In the genomic region with DNA sequence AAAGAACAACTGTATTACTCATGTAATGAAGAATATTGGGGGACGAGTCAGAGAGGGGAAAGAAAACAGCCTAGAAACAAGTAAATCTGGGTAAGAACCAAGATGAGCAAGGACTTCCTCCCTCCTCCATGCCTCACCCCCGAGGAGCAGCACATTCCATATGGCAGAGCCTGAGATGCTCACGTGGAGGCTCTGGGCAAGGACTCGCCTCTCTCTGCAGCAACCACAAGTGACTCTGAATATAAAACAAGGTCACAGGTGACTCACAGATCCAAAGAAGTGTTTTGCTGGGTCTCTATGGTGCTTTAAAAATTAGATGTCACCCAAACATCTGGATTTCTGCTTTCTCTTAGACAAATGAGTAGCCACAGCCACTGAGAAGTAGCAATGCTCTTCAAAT, we compare ENCODE assay signal across 19 cellular contexts.
A peak's percentile ranks its signal among the peaks of the same experiment; 100 is the strongest.
DNase-seq lines count a peak whose midpoint lies in the region; ATAC-seq, FAIRE-seq and TF ChIP-seq lines count a peak whose summit lies in the region.
"Had no signal": no experiment of that assay in that cellular context is flagged by ENCODE, and none has a peak within 500 bp of the region (broad histone marks: within the 10 kb centered on the region; RNA-seq: fewer than 3 reads in every experiment).

No MANE protein-coding gene starts in this region.

- no peak for TF ChIP-seq CTCF in HFFc6 (IDR thresholded peaks at IDR 0.05)
- no peak for TF ChIP-seq CTCF in bronchial epithelial cell (IDR thresholded peaks at IDR 0.05; ENCODE audit: insufficient read depth, low read length, severe bottlenecking)
- TF ChIP-seq CTCF in lower lobe of right lung (IDR thresholded peaks at IDR 0.05) = no peak

- ATAC-seq in lower lobe of right lung (no peak), GM18873 (IDR thresholded peaks at IDR 0.05; ENCODE audit: low FRiP score, unreplicated experiment) (no peak)
- ATAC-seq: K562; left ventricle myocardium superior; naive thymus-derived CD8-positive, alpha-beta T cell had no signal

- no peaks in the 10 kb centered on the region for H3K4me1 Mint-ChIP-seq in HFFc6 (ENCODE audit: low read depth)
- H3K4me1 Mint-ChIP-seq: naive thymus-derived CD8-positive, alpha-beta T cell had no signal

- intact Hi-C loops in lower lobe of right lung (cut with DNase I) = no loop called here

- H3K9me3 ChIP-seq in lower lobe of right lung = no peaks in the 10 kb centered on the region
- H3K9me3 ChIP-seq: right atrium auricular region had no signal

- H3K36me3 ChIP-seq in bronchial epithelial cell (ENCODE audit: control insufficient read depth, insufficient read depth, low read length) (no peaks in the 10 kb centered on the region), lower lobe of right lung (no peaks in the 10 kb centered on the region)
- H3K36me3 ChIP-seq: right atrium auricular region had no signal

- H3K27ac ChIP-seq in lower lobe of right lung = no peak overlapping the region
- H3K27ac ChIP-seq: right atrium auricular region had no signal

- no peak for FAIRE-seq in bronchial epithelial cell (lab: Jason Lieb, UNC)
- FAIRE-seq: K562 had no signal

- H3K27ac Mint-ChIP-seq in HFFc6 = peak overlapping the region; percentile 36; the same call in 1 of the 2 replicates
- H3K27ac Mint-ChIP-seq: naive thymus-derived CD8-positive, alpha-beta T cell had no signal

- no peaks in the 10 kb centered on the region for H3K4me1 ChIP-seq in lower lobe of right lung
- H3K4me1 ChIP-seq: right atrium auricular region had no signal

- DNase-seq in A172 (ENCODE audit: low spot score) (peak; percentile 54), HFFc6 (peak; percentile 26), bronchial epithelial cell (ENCODE audit: low read depth) (peak; percentile 4), lower lobe of right lung (peak; percentile 13), COLO829 (ENCODE audit: low spot score) (no peak), UCSD-AML1 (lab: John Stamatoyannopoulos, UW; ENCODE audit: unreplicated experiment) (no peak), GM19240 (ENCODE audit: insufficient read length, low spot score) (no peak)
- DNase-seq: activated naive CD4-positive, alpha-beta T cell treated with anti-CD3 and anti-CD28 coated beads, Interleukin-2, amount 50 U/mL, for 16 hours; erythroblast; GOT3; left ventricle myocardium superior; naive thymus-derived CD8-positive, alpha-beta T cell; NCI-H1436 treated with DMSO at 0.1 percent for 48 hours; NCI-H446; OCI-M1; stimulated activated CD4-positive, alpha-beta T cell treated with anti-CD3 and anti-CD28 coated beads, Interleukin-4, amount 100 ng/mL, for 4 hours had no signal

- no peaks in the 10 kb centered on the region for H3K27me3 ChIP-seq in bronchial epithelial cell (ENCODE audit: control insufficient read depth, insufficient read depth, low read length)
- no peaks in the 10 kb centered on the region for H3K27me3 ChIP-seq in lower lobe of right lung (ENCODE audit: low read depth)
- H3K27me3 ChIP-seq: right atrium auricular region had no signal

- H3K27me3 Mint-ChIP-seq in HFFc6 (ENCODE audit: insufficient read depth) = peaks cover 3% of the 10 kb centered on the region

- no peak overlapping the region for H3K4me3 ChIP-seq in bronchial epithelial cell (ENCODE audit: low read depth, low read length)
- no peak overlapping the region for H3K4me3 ChIP-seq in lower lobe of right lung
- H3K4me3 ChIP-seq: K562, right atrium auricular region had no signal

- H3K36me3 Mint-ChIP-seq in HFFc6 (ENCODE audit: low read depth) = no peaks in the 10 kb centered on the region
- H3K36me3 Mint-ChIP-seq: naive thymus-derived CD8-positive, alpha-beta T cell had no signal

- no peak overlapping the region for H3K4me3 Mint-ChIP-seq in HFFc6
- H3K4me3 Mint-ChIP-seq: naive thymus-derived CD8-positive, alpha-beta T cell had no signal

- H3K9me3 Mint-ChIP-seq in HFFc6 = peaks cover 16% of the 10 kb centered on the region; the same call in 1 of the 2 replicates

Comparison
In these comparisons a context has a peak if more than half of its experiments do, and no peak if none do; other contexts are left out.
1. DNase-seq: peak in A172 (single experiment), HFFc6 (single experiment), bronchial epithelial cell (single experiment) and lower lobe of right lung (single experiment); none in COLO829 (single experiment), UCSD-AML1 (single experiment) and GM19240 (single experiment).